In genomic region chrX:73940893-73941470, GRCh38 we compare ENCODE assay signal across 2 cellular contexts.
A peak's percentile ranks its signal among the peaks of the same experiment; 100 is the strongest.
TF ChIP-seq lines count a peak whose summit lies in the region.

No MANE protein-coding gene starts in this region.

TF ChIP-seq in liver, 16 proteins besides CTCF, POLR2A, EP300 and RAD21 (continued from another document):
- peak; percentile 45 for TF ChIP-seq ZBTB33 (IDR thresholded peaks at IDR 0.05)
- TF ChIP-seq MAX (IDR thresholded peaks at IDR 0.05) = peak; percentile 47
- no peak for TF ChIP-seq ATF3 (IDR thresholded peaks at IDR 0.05)
- TF ChIP-seq HNF4A (conservative IDR thresholded peaks at IDR 0.05) = peak; percentile 73 to 77
- peak; percentile 82 for TF ChIP-seq YY1 (IDR thresholded peaks at IDR 0.05)
- TF ChIP-seq TAF1 (conservative IDR thresholded peaks at IDR 0.05) = no peak
- no peak for TF ChIP-seq HNF4G (IDR thresholded peaks at IDR 0.05)
- peak; percentile 7 for TF ChIP-seq FOXA1 (IDR thresholded peaks at IDR 0.05)
- TF ChIP-seq RXRA (IDR thresholded peaks at IDR 0.05) = peak; percentile 98 to 100
- peak; percentile 67 for TF ChIP-seq REST (IDR thresholded peaks at IDR 0.05)
- peak in 1 of 2 donors; percentile 18 for TF ChIP-seq GABPA (IDR thresholded peaks at IDR 0.05 in 1 of 2, conservative IDR thresholded peaks at IDR 0.05 in 1 of 2)
- TF ChIP-seq SP1 (IDR thresholded peaks at IDR 0.05) = peak; percentile 82
TF ChIP-seq in liver: peak in this region for 11.

TF ChIP-seq in SK-N-SH treated with all-trans-retinoic acid at 6 μM for 48 hours, 23 proteins besides CTCF, POLR2A, EP300 and RAD21 (continued from another document):
- TF ChIP-seq CREB5 (CRISPR knock-in tag; IDR thresholded peaks at IDR 0.05; ENCODE audit: low read depth) = no peak
TF ChIP-seq in SK-N-SH treated with all-trans-retinoic acid at 6 μM for 48 hours: peak in this region for 0.
